In genomic region chr14:71245659-71246361, GRCh38 we compare ENCODE assay signal across 16 cellular contexts.
A peak's percentile ranks its signal among the peaks of the same experiment; 100 is the strongest.
DNase-seq lines count a peak whose midpoint lies in the region; ATAC-seq lines count a peak whose summit lies in the region.
"Had no signal": no experiment of that assay in that cellular context is flagged by ENCODE, and none has a peak within 500 bp of the region (broad histone marks: within the 10 kb centered on the region; RNA-seq: fewer than 3 reads in every experiment).

No MANE protein-coding gene starts in this region.

- no peaks in the 10 kb centered on the region for H3K36me3 ChIP-seq in CD4-positive, alpha-beta memory T cell (ENCODE audit: insufficient read depth, low read length)
- H3K36me3 ChIP-seq: BE2C, tibial nerve had no signal

- DNase-seq in CD4-positive, alpha-beta memory T cell, result peak in 4 of 5 donors; percentile 9 to 26 (median 14)
- DNase-seq in activated T-helper 1 cell treated with anti-CD3 and anti-CD28 coated beads, Interleukin-12 subunit alpha, Interleukin-12 subunit beta, Interleukin-2, Interleukin-4 antibody, amounts not matched to agents 30 ng/mL and 10 ng/mL and 1 ng/mL, durations not matched to agents 14 hours and 24 hours and 36 hours (ENCODE audit: low spot score), result peak; percentile 16
- DNase-seq in naive thymus-derived CD8-positive, alpha-beta T cell, result peak in 4 of 10 donors; percentile 16 to 64 (median 36)
- DNase-seq in NCI-H748 (lab: John Stamatoyannopoulos, UW; ENCODE audit: unreplicated experiment) (no peak), SW 1271 (lab: John Stamatoyannopoulos, UW) (no peak), NAMALWA (ENCODE audit: low spot score) (no peak)
- DNase-seq: amniotic stem cell; BE2C; cerebellar nuclear complex; effector memory CD4-positive, alpha-beta T cell; MM.1S; NCI-H187; NCI-H446 had no signal

- POLR2A ChIA-PET in CD4-positive, alpha-beta memory T cell (lab: Charles Lee; ENCODE audit: partially characterized antibody), result interaction anchor here (1.0 to 1.5 kb wide), 3 partner anchors 16 to 76 kb away, joined by 3 to 4 read pairs (median 4); no protein-coding TSS in a partner anchor
- POLR2A ChIA-PET in naive thymus-derived CD8-positive, alpha-beta T cell (lab: Charles Lee), result interaction anchor here (1.0 kb wide), 1 partner anchor 76 kb away, joined by 4 read pairs; no protein-coding TSS in a partner anchor

- H3K36me3 Mint-ChIP-seq in CD4-positive, alpha-beta memory T cell, result peaks cover 0 to 10% of the 10 kb centered on the region in 2 donors
- peaks cover 15% of the 10 kb centered on the region for H3K36me3 Mint-ChIP-seq in activated T-helper 1 cell treated with anti-CD3 and anti-CD28 coated beads, Interleukin-12 subunit alpha, Interleukin-12 subunit beta, Interleukin-2, Interleukin-4 antibody, amounts not matched to agents 30 ng/mL and 10 ng/mL and 1 ng/mL, durations not matched to agents 14 hours and 24 hours and 36 hours (ENCODE audit: low read depth)
- peaks cover 0 to 15% (median 14%) of the 10 kb centered on the region in 3 donors for H3K36me3 Mint-ChIP-seq in naive thymus-derived CD8-positive, alpha-beta T cell

- peak; percentile 57 for ATAC-seq in GM18907 (IDR thresholded peaks at IDR 0.05; ENCODE audit: unreplicated experiment)
- peak; percentile 79 for ATAC-seq in naive thymus-derived CD8-positive, alpha-beta T cell
- ATAC-seq: WTC11 had no signal

- intact Hi-C loops in CD4-positive, alpha-beta memory T cell (cut with micrococcal nuclease), result no loop called here
- intact Hi-C loops in activated T-helper 1 cell treated with anti-CD3 and anti-CD28 coated beads, Interleukin-12 subunit alpha, Interleukin-12 subunit beta, Interleukin-2, Interleukin-4 antibody, amounts not matched to agents 30 ng/mL and 10 ng/mL and 1 ng/mL, durations not matched to agents 14 hours and 24 hours and 36 hours (cut with micrococcal nuclease), result loop anchor here (2.0 kb wide), 1 partner anchor 21 kb away; no protein-coding TSS in a partner anchor

- H3K9me3 ChIP-seq in CD4-positive, alpha-beta memory T cell (ENCODE audit: control insufficient read depth in 1 of 2, low read length in 2 of 2), result no peaks in the 10 kb centered on the region
- H3K9me3 ChIP-seq: BE2C, tibial nerve had no signal

- H3K27ac Mint-ChIP-seq in CD4-positive, alpha-beta memory T cell, result peak overlapping the region; percentile 58 to 95 (median 86)
- H3K27ac Mint-ChIP-seq in activated T-helper 1 cell treated with anti-CD3 and anti-CD28 coated beads, Interleukin-12 subunit alpha, Interleukin-12 subunit beta, Interleukin-2, Interleukin-4 antibody, amounts not matched to agents 30 ng/mL and 10 ng/mL and 1 ng/mL, durations not matched to agents 14 hours and 24 hours and 36 hours, result peak overlapping the region; percentile 91
- H3K27ac Mint-ChIP-seq in naive thymus-derived CD8-positive, alpha-beta T cell, result peak overlapping the region; percentile 44 to 94 (median 86)
- H3K27ac Mint-ChIP-seq: WTC11 had no signal

- H3K4me1 Mint-ChIP-seq in CD4-positive, alpha-beta memory T cell, result peaks cover 27 to 40% (median 34%) of the 10 kb centered on the region in 4 donors
- H3K4me1 Mint-ChIP-seq in activated T-helper 1 cell treated with anti-CD3 and anti-CD28 coated beads, Interleukin-12 subunit alpha, Interleukin-12 subunit beta, Interleukin-2, Interleukin-4 antibody, amounts not matched to agents 30 ng/mL and 10 ng/mL and 1 ng/mL, durations not matched to agents 14 hours and 24 hours and 36 hours (ENCODE audit: low read depth), result peaks cover 62% of the 10 kb centered on the region
- peaks cover 22 to 66% (median 48%) of the 10 kb centered on the region in 4 donors for H3K4me1 Mint-ChIP-seq in naive thymus-derived CD8-positive, alpha-beta T cell

- no peaks in the 10 kb centered on the region for H3K27me3 ChIP-seq in CD4-positive, alpha-beta memory T cell (ENCODE audit: insufficient read depth, low read length)
- H3K27me3 ChIP-seq: BE2C, tibial nerve had no signal

- H3K4me1 ChIP-seq in CD4-positive, alpha-beta memory T cell (ENCODE audit: insufficient read depth, low read length), result peaks cover 27% of the 10 kb centered on the region

- peak overlapping the region in 5 of 8 donors; percentile 36 to 59 (median 50) for H3K4me3 Mint-ChIP-seq in CD4-positive, alpha-beta memory T cell
- H3K4me3 Mint-ChIP-seq in activated T-helper 1 cell treated with anti-CD3 and anti-CD28 coated beads, Interleukin-12 subunit alpha, Interleukin-12 subunit beta, Interleukin-2, Interleukin-4 antibody, amounts not matched to agents 30 ng/mL and 10 ng/mL and 1 ng/mL, durations not matched to agents 14 hours and 24 hours and 36 hours, result peak overlapping the region; percentile 40
- peak overlapping the region; percentile 11 to 53 (median 42) for H3K4me3 Mint-ChIP-seq in naive thymus-derived CD8-positive, alpha-beta T cell
- H3K4me3 Mint-ChIP-seq: WTC11 had no signal

- CTCF ChIA-PET in CD4-positive, alpha-beta memory T cell (lab: Charles Lee; ENCODE audit: partially characterized antibody), result interaction anchor here (1.0 kb wide), 1 partner anchor 9 kb away, joined by 4 read pairs; no protein-coding TSS in a partner anchor

- H3K9me3 Mint-ChIP-seq in CD4-positive, alpha-beta memory T cell, result peaks cover 0 to 17% (median 9%) of the 10 kb centered on the region in 8 donors
- peaks cover 48% of the 10 kb centered on the region for H3K9me3 Mint-ChIP-seq in activated T-helper 1 cell treated with anti-CD3 and anti-CD28 coated beads, Interleukin-12 subunit alpha, Interleukin-12 subunit beta, Interleukin-2, Interleukin-4 antibody, amounts not matched to agents 30 ng/mL and 10 ng/mL and 1 ng/mL, durations not matched to agents 14 hours and 24 hours and 36 hours
- H3K9me3 Mint-ChIP-seq in naive thymus-derived CD8-positive, alpha-beta T cell, result peaks cover 0 to 30% (median 15%) of the 10 kb centered on the region in 9 donors

- H3K27me3 Mint-ChIP-seq in CD4-positive, alpha-beta memory T cell, result no peaks in the 10 kb centered on the region
- no peaks in the 10 kb centered on the region for H3K27me3 Mint-ChIP-seq in activated T-helper 1 cell treated with anti-CD3 and anti-CD28 coated beads, Interleukin-12 subunit alpha, Interleukin-12 subunit beta, Interleukin-2, Interleukin-4 antibody, amounts not matched to agents 30 ng/mL and 10 ng/mL and 1 ng/mL, durations not matched to agents 14 hours and 24 hours and 36 hours (ENCODE audit: insufficient read depth)
- no peaks in the 10 kb centered on the region for H3K27me3 Mint-ChIP-seq in naive thymus-derived CD8-positive, alpha-beta T cell

- no peak overlapping the region for H3K4me3 ChIP-seq in CD4-positive, alpha-beta memory T cell (ENCODE audit: low read length in 2 of 2)
- H3K4me3 ChIP-seq: tibial nerve had no signal

- H3K27ac ChIP-seq in CD4-positive, alpha-beta memory T cell (ENCODE audit: low read depth, low read length), result no peak overlapping the region
- H3K27ac ChIP-seq: tibial nerve had no signal

Comparison
In these comparisons a context has a peak if more than half of its experiments do, and no peak if none do; other contexts are left out.
1. DNase-seq: peak in CD4-positive, alpha-beta memory T cell (4 of 5) and activated T-helper 1 cell treated with anti-CD3 and anti-CD28 coated beads, Interleukin-12 subunit alpha, Interleukin-12 subunit beta, Interleukin-2, Interleukin-4 antibody, amounts not matched to agents 30 ng/mL and 10 ng/mL and 1 ng/mL, durations not matched to agents 14 hours and 24 hours and 36 hours (single experiment); none in NCI-H748 (single experiment), SW 1271 (0 of 2) and NAMALWA (single experiment).
2. Peak in every context shown above with its lines, with median percentiles within 50 percentile points of each other: H3K27ac Mint-ChIP-seq and H3K4me3 Mint-ChIP-seq.